In the genomic region with DNA sequence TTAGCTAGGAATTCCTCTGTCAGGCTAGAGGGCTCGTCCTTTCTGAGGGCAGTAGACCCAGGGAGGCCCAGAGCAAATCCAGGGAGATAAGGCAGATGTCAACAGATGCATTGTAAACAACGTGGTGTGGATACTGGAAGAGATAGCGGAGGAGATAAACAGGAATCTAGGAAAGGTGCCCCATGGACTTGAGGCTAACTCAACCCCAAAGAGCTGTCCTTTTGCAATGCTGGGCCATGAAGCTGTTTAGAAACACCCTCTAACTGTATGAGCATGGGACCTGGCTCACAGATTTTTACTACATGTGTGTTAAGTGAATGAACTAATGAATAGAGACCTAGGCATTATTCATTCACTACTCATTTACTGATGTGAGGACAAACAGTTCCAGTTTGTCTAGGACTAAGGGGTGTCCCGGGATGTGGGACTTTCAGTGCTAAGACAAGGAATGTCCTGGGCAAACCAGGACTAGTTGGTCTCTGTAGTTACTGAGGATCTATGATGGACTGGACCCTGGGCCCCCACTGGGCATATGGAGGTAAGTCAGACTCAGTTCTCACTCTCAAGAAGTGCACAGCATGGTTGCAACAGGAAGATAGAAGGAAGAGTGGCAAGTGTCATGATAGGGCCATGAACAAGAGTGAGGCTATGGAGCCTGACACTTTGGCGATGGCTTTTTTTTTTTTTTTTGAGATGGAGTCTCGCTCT, we compare ENCODE assay signal across 1 cellular context.
TF ChIP-seq lines count a peak whose summit lies in the region.

No MANE protein-coding gene starts in this region.

TF ChIP-seq in HepG2, 621 proteins besides CTCF, POLR2A, EP300 and RAD21 (continued from another document and continues in another):
- no peak for TF ChIP-seq FOXC1 (CRISPR knock-in tag; IDR thresholded peaks at IDR 0.05; ENCODE audit: borderline replicate concordance)
- TF ChIP-seq HMG20B (CRISPR knock-in tag; conservative IDR thresholded peaks at IDR 0.05), result peak; percentile 74
- TF ChIP-seq, protein P1, sequence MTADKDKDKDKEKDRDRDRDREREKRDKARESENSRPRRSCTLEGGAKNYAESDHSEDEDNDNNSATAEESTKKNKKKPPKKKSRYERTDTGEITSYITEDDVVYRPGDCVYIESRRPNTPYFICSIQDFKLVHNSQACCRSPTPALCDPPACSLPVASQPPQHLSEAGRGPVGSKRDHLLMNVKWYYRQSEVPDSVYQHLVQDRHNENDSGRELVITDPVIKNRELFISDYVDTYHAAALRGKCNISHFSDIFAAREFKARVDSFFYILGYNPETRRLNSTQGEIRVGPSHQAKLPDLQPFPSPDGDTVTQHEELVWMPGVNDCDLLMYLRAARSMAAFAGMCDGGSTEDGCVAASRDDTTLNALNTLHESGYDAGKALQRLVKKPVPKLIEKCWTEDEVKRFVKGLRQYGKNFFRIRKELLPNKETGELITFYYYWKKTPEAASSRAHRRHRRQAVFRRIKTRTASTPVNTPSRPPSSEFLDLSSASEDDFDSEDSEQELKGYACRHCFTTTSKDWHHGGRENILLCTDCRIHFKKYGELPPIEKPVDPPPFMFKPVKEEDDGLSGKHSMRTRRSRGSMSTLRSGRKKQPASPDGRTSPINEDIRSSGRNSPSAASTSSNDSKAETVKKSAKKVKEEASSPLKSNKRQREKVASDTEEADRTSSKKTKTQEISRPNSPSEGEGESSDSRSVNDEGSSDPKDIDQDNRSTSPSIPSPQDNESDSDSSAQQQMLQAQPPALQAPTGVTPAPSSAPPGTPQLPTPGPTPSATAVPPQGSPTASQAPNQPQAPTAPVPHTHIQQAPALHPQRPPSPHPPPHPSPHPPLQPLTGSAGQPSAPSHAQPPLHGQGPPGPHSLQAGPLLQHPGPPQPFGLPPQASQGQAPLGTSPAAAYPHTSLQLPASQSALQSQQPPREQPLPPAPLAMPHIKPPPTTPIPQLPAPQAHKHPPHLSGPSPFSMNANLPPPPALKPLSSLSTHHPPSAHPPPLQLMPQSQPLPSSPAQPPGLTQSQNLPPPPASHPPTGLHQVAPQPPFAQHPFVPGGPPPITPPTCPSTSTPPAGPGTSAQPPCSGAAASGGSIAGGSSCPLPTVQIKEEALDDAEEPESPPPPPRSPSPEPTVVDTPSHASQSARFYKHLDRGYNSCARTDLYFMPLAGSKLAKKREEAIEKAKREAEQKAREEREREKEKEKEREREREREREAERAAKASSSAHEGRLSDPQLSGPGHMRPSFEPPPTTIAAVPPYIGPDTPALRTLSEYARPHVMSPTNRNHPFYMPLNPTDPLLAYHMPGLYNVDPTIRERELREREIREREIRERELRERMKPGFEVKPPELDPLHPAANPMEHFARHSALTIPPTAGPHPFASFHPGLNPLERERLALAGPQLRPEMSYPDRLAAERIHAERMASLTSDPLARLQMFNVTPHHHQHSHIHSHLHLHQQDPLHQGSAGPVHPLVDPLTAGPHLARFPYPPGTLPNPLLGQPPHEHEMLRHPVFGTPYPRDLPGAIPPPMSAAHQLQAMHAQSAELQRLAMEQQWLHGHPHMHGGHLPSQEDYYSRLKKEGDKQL (CRISPR knock-in tag; IDR thresholded peaks at IDR 0.05; ENCODE audit: low read depth), result peak; percentile 79
- TF ChIP-seq, protein P2, sequence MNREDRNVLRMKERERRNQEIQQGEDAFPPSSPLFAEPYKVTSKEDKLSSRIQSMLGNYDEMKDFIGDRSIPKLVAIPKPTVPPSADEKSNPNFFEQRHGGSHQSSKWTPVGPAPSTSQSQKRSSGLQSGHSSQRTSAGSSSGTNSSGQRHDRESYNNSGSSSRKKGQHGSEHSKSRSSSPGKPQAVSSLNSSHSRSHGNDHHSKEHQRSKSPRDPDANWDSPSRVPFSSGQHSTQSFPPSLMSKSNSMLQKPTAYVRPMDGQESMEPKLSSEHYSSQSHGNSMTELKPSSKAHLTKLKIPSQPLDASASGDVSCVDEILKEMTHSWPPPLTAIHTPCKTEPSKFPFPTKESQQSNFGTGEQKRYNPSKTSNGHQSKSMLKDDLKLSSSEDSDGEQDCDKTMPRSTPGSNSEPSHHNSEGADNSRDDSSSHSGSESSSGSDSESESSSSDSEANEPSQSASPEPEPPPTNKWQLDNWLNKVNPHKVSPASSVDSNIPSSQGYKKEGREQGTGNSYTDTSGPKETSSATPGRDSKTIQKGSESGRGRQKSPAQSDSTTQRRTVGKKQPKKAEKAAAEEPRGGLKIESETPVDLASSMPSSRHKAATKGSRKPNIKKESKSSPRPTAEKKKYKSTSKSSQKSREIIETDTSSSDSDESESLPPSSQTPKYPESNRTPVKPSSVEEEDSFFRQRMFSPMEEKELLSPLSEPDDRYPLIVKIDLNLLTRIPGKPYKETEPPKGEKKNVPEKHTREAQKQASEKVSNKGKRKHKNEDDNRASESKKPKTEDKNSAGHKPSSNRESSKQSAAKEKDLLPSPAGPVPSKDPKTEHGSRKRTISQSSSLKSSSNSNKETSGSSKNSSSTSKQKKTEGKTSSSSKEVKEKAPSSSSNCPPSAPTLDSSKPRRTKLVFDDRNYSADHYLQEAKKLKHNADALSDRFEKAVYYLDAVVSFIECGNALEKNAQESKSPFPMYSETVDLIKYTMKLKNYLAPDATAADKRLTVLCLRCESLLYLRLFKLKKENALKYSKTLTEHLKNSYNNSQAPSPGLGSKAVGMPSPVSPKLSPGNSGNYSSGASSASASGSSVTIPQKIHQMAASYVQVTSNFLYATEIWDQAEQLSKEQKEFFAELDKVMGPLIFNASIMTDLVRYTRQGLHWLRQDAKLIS (CRISPR knock-in tag; IDR thresholded peaks at IDR 0.05), result no peak
- TF ChIP-seq, protein P3, sequence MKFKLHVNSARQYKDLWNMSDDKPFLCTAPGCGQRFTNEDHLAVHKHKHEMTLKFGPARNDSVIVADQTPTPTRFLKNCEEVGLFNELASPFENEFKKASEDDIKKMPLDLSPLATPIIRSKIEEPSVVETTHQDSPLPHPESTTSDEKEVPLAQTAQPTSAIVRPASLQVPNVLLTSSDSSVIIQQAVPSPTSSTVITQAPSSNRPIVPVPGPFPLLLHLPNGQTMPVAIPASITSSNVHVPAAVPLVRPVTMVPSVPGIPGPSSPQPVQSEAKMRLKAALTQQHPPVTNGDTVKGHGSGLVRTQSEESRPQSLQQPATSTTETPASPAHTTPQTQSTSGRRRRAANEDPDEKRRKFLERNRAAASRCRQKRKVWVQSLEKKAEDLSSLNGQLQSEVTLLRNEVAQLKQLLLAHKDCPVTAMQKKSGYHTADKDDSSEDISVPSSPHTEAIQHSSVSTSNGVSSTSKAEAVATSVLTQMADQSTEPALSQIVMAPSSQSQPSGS (CRISPR knock-in tag; IDR thresholded peaks at IDR 0.05), result 0 out of 2 replicates have a peak, but pooled peaks have one; percentile 41
- no peak for TF ChIP-seq HOXA7 (CRISPR knock-in tag; IDR thresholded peaks at IDR 0.05)
- TF ChIP-seq, protein P4, sequence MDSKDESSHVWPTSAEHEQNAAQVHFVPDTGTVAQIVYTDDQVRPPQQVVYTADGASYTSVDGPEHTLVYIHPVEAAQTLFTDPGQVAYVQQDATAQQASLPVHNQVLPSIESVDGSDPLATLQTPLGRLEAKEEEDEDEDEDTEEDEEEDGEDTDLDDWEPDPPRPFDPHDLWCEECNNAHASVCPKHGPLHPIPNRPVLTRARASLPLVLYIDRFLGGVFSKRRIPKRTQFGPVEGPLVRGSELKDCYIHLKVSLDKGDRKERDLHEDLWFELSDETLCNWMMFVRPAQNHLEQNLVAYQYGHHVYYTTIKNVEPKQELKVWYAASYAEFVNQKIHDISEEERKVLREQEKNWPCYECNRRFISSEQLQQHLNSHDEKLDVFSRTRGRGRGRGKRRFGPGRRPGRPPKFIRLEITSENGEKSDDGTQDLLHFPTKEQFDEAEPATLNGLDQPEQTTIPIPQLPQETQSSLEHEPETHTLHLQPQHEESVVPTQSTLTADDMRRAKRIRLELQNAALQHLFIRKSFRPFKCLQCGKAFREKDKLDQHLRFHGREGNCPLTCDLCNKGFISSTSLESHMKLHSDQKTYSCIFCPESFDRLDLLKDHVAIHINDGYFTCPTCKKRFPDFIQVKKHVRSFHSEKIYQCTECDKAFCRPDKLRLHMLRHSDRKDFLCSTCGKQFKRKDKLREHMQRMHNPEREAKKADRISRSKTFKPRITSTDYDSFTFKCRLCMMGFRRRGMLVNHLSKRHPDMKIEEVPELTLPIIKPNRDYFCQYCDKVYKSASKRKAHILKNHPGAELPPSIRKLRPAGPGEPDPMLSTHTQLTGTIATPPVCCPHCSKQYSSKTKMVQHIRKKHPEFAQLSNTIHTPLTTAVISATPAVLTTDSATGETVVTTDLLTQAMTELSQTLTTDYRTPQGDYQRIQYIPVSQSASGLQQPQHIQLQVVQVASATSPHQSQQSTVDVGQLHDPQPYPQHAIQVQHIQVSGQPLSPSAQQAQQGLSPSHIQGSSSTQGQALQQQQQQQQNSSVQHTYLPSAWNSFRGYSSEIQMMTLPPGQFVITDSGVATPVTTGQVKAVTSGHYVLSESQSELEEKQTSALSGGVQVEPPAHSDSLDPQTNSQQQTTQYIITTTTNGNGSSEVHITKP (CRISPR knock-in tag; IDR thresholded peaks at IDR 0.05; ENCODE audit: low read depth), result no peak
- TF ChIP-seq MED1 (CRISPR knock-in tag; IDR thresholded peaks at IDR 0.05), result peak; percentile 74
- no peak for TF ChIP-seq ZNF317 (CRISPR knock-in tag; IDR thresholded peaks at IDR 0.05)
- TF ChIP-seq, protein P5, sequence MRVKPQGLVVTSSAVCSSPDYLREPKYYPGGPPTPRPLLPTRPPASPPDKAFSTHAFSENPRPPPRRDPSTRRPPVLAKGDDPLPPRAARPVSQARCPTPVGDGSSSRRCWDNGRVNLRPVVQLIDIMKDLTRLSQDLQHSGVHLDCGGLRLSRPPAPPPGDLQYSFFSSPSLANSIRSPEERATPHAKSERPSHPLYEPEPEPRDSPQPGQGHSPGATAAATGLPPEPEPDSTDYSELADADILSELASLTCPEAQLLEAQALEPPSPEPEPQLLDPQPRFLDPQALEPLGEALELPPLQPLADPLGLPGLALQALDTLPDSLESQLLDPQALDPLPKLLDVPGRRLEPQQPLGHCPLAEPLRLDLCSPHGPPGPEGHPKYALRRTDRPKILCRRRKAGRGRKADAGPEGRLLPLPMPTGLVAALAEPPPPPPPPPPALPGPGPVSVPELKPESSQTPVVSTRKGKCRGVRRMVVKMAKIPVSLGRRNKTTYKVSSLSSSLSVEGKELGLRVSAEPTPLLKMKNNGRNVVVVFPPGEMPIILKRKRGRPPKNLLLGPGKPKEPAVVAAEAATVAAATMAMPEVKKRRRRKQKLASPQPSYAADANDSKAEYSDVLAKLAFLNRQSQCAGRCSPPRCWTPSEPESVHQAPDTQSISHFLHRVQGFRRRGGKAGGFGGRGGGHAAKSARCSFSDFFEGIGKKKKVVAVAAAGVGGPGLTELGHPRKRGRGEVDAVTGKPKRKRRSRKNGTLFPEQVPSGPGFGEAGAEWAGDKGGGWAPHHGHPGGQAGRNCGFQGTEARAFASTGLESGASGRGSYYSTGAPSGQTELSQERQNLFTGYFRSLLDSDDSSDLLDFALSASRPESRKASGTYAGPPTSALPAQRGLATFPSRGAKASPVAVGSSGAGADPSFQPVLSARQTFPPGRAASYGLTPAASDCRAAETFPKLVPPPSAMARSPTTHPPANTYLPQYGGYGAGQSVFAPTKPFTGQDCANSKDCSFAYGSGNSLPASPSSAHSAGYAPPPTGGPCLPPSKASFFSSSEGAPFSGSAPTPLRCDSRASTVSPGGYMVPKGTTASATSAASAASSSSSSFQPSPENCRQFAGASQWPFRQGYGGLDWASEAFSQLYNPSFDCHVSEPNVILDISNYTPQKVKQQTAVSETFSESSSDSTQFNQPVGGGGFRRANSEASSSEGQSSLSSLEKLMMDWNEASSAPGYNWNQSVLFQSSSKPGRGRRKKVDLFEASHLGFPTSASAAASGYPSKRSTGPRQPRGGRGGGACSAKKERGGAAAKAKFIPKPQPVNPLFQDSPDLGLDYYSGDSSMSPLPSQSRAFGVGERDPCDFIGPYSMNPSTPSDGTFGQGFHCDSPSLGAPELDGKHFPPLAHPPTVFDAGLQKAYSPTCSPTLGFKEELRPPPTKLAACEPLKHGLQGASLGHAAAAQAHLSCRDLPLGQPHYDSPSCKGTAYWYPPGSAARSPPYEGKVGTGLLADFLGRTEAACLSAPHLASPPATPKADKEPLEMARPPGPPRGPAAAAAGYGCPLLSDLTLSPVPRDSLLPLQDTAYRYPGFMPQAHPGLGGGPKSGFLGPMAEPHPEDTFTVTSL (CRISPR knock-in tag; IDR thresholded peaks at IDR 0.05; ENCODE audit: borderline replicate concordance), result peak; percentile 90
- TF ChIP-seq ZNF260 (CRISPR knock-in tag; IDR thresholded peaks at IDR 0.05; ENCODE audit: borderline replicate concordance, low read depth), result no peak
- no peak for TF ChIP-seq FLYWCH1 (CRISPR knock-in tag; IDR thresholded peaks at IDR 0.05)
- TF ChIP-seq PLRG1 (conservative IDR thresholded peaks at IDR 0.05), result no peak
- no peak for TF ChIP-seq ZKSCAN1 (IDR thresholded peaks at IDR 0.05; ENCODE audit: low read length)
- peak; percentile 76; the same call in 1 of the 2 replicates for TF ChIP-seq SIX4 (CRISPR knock-in tag; IDR thresholded peaks at IDR 0.05)
- TF ChIP-seq ZBTB38 (CRISPR knock-in tag; IDR thresholded peaks at IDR 0.05), result no peak
- TF ChIP-seq LCORL (IDR thresholded peaks at IDR 0.05), result no peak
- peak; percentile 63; the same call in 1 of the 2 replicates for TF ChIP-seq LCORL (CRISPR knock-in tag; IDR thresholded peaks at IDR 0.05)
- no peak; the same call in 1 of the 2 replicates for TF ChIP-seq NAIF1 (CRISPR knock-in tag; IDR thresholded peaks at IDR 0.05; ENCODE audit: borderline replicate concordance)
- TF ChIP-seq ZNF431 (CRISPR knock-in tag; IDR thresholded peaks at IDR 0.05; ENCODE audit: borderline replicate concordance, low read depth), result no peak
- TF ChIP-seq ZNF747 (CRISPR knock-in tag; IDR thresholded peaks at IDR 0.05; ENCODE audit: borderline replicate concordance), result no peak
- TF ChIP-seq, protein P6, sequence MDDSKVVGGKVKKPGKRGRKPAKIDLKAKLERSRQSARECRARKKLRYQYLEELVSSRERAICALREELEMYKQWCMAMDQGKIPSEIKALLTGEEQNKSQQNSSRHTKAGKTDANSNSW (CRISPR knock-in tag; IDR thresholded peaks at IDR 0.05; ENCODE audit: borderline replicate concordance), result no peak
- TF ChIP-seq ZFP36 (IDR thresholded peaks at IDR 0.05; ENCODE audit: borderline replicate concordance, low read depth, low read length, partially characterized antibody), result no peak
- TF ChIP-seq, protein P7, sequence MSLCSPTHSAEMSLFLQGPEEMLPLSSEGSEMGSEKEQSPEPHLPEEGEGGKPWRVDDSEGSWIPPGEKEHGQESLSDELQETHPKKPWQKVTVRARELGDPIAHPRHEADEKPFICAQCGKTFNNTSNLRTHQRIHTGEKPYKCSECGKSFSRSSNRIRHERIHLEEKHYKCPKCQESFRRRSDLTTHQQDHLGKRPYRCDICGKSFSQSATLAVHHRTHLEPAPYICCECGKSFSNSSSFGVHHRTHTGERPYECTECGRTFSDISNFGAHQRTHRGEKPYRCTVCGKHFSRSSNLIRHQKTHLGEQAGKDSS (CRISPR knock-in tag; IDR thresholded peaks at IDR 0.05; ENCODE audit: borderline replicate concordance, low read depth), result no peak; the same call in 1 of the 2 replicates
